Comparison of ENCODE assay signal across 25 cellular contexts in genomic region chr6:161050134-161050765, GRCh38. TPM values are rescaled to one million over a fixed set of nuclear protein-coding genes. Genes with fewer than 3 reads are reported as not detected.
DNase-seq lines count a peak whose midpoint lies in the region; ATAC-seq and TF ChIP-seq lines count a peak whose summit lies in the region.
"Had no signal": no experiment of that assay in that cellular context is flagged by ENCODE, and none has a peak within 500 bp of the region (broad histone marks: within the 10 kb centered on the region; RNA-seq: fewer than 3 reads in every experiment).

No MANE protein-coding gene starts in this region.

- H3K9me3 Mint-ChIP-seq in natural killer cell = no peaks in the 10 kb centered on the region
- H3K9me3 Mint-ChIP-seq: activated naive CD8-positive, alpha-beta T cell treated with anti-CD3 and anti-CD28 coated beads for 36 hours; dendritic cell treated with granulocyte-macrophage colony-stimulating factor and Interleukin-4, amounts not matched to agents 40 ng/mL and 50 ng/mL, for 4 days; GM23338; T-helper 1 cell treated with Interleukin-12 subunit alpha and Interleukin-12 subunit beta and Interleukin-4 antibody, amounts not matched to agents 30 μg/mL and 1 μg/mL, for 36 hours had no signal

- no peaks in the 10 kb centered on the region for H3K27me3 Mint-ChIP-seq in natural killer cell (ENCODE audit: low read depth in 2 of 2)
- H3K27me3 Mint-ChIP-seq: activated naive CD8-positive, alpha-beta T cell treated with anti-CD3 and anti-CD28 coated beads for 36 hours; dendritic cell treated with granulocyte-macrophage colony-stimulating factor and Interleukin-4, amounts not matched to agents 40 ng/mL and 50 ng/mL, for 4 days had no signal

- H3K27me3 ChIP-seq in effector memory CD4-positive, alpha-beta T cell (replicated peaks; ENCODE audit: control insufficient read depth, insufficient read depth, low read length, poor library complexity, severe bottlenecking) = no peaks in the 10 kb centered on the region
- H3K27me3 ChIP-seq in HAP-1 (ENCODE audit: low read depth) = no peaks in the 10 kb centered on the region
- H3K27me3 ChIP-seq: ascending aorta had no signal

- no peaks in the 10 kb centered on the region for H3K4me1 ChIP-seq in effector memory CD4-positive, alpha-beta T cell (ENCODE audit: control insufficient read depth, insufficient read depth, low read length, poor library complexity, severe bottlenecking)
- H3K4me1 ChIP-seq in HAP-1 = no peaks in the 10 kb centered on the region; the same call in 1 of the 2 replicates
- H3K4me1 ChIP-seq: ascending aorta, psoas muscle had no signal

- H3K27ac ChIP-seq in effector memory CD4-positive, alpha-beta T cell (ENCODE audit: insufficient read depth, low read length, poor library complexity, severe bottlenecking) = peak overlapping the region; percentile 47
- H3K27ac ChIP-seq: ascending aorta, C4-2B, KMS-11, psoas muscle, RWPE1 had no signal

- H3K36me3 Mint-ChIP-seq in natural killer cell = no peaks in the 10 kb centered on the region

- peaks cover 3% of the 10 kb centered on the region for H3K36me3 ChIP-seq in effector memory CD4-positive, alpha-beta T cell (ENCODE audit: control insufficient read depth, insufficient read depth, low read length)
- no peaks in the 10 kb centered on the region; the same call in 1 of the 2 replicates for H3K36me3 ChIP-seq in HAP-1 (replicated peaks)

- DNase-seq in ELR (ENCODE audit: low read depth) (peak; percentile 4), HAP-1 (ENCODE audit: low spot score in 2 of 2) (no peak), natural killer cell (no peak)
- no peak for DNase-seq in effector memory CD4-positive, alpha-beta T cell
- DNase-seq in stimulated activated CD8-positive, alpha-beta memory T cell treated with anti-CD3 and anti-CD28 coated beads, Interleukin-4, amount 100 ng/mL, for 48 hours = no peak
- DNase-seq: activated CD4-positive, alpha-beta T cell treated with anti-CD3 and anti-CD28 coated beads for 4 hours; activated naive CD8-positive, alpha-beta T cell treated with anti-CD3 and anti-CD28 coated beads for 36 hours; caudate nucleus; mesendoderm; NCI-H1436; NCI-H2081 treated with DMSO at 0.1 percent for 48 hours; NCI-H446; NCI-H774; psoas muscle; stimulated activated CD4-positive, alpha-beta T cell treated with anti-CD3 and anti-CD28 coated beads, Interleukin-15, amount 100 ng/mL, for 24 hours; stimulated activated naive CD4-positive, alpha-beta T cell treated with Interleukin-2 at 50 U/mL for 16 hours had no signal

- H3K4me1 Mint-ChIP-seq in natural killer cell = peaks cover 14 to 16% of the 10 kb centered on the region in 2 donors
- H3K4me1 Mint-ChIP-seq: GM23338 had no signal

- no peak overlapping the region for H3K4me3 Mint-ChIP-seq in natural killer cell
- H3K4me3 Mint-ChIP-seq: activated naive CD8-positive, alpha-beta T cell treated with anti-CD3 and anti-CD28 coated beads for 36 hours; dendritic cell treated with granulocyte-macrophage colony-stimulating factor and Interleukin-4, amounts not matched to agents 40 ng/mL and 50 ng/mL, for 4 days; GM23338; T-helper 1 cell treated with Interleukin-12 subunit alpha and Interleukin-12 subunit beta and Interleukin-4 antibody, amounts not matched to agents 30 μg/mL and 1 μg/mL, for 36 hours had no signal

- ATAC-seq in GM21381 (IDR thresholded peaks at IDR 0.05; ENCODE audit: unreplicated experiment) = peak; percentile 59
- ATAC-seq in HG03565 (IDR thresholded peaks at IDR 0.05; ENCODE audit: unreplicated experiment) = peak; percentile 52
- ATAC-seq in natural killer cell = no peak
- ATAC-seq: GM23338, psoas muscle had no signal

- no peak overlapping the region for H3K27ac Mint-ChIP-seq in natural killer cell
- H3K27ac Mint-ChIP-seq: activated naive CD8-positive, alpha-beta T cell treated with anti-CD3 and anti-CD28 coated beads for 36 hours; dendritic cell treated with granulocyte-macrophage colony-stimulating factor and Interleukin-4, amounts not matched to agents 40 ng/mL and 50 ng/mL, for 4 days; GM23338; T-helper 1 cell treated with Interleukin-12 subunit alpha and Interleukin-12 subunit beta and Interleukin-4 antibody, amounts not matched to agents 30 μg/mL and 1 μg/mL, for 36 hours had no signal

- no peaks in the 10 kb centered on the region for H3K9me3 ChIP-seq in effector memory CD4-positive, alpha-beta T cell (ENCODE audit: control insufficient read depth, low read length)
- H3K9me3 ChIP-seq in HAP-1 = no peaks in the 10 kb centered on the region
- H3K9me3 ChIP-seq: ascending aorta, psoas muscle had no signal

- intact Hi-C loops in natural killer cell (cut with micrococcal nuclease) = no loop called here

- TF ChIP-seq CTCF in natural killer cell (IDR thresholded peaks at IDR 0.05) = no peak

- no peak overlapping the region for H3K4me3 ChIP-seq in effector memory CD4-positive, alpha-beta T cell (ENCODE audit: insufficient read depth, low read depth, low read length, poor library complexity, severe bottlenecking)
- H3K4me3 ChIP-seq in HAP-1 = no peak overlapping the region
- H3K4me3 ChIP-seq: ascending aorta, GM23338, psoas muscle had no signal

- in situ Hi-C loops in HAP-1 (cut with MboI; ENCODE audit: low sequenced_read_pairs) = no loop called here

RNA-seq across cellular contexts. Expression of gene MAP3K4, which starts 58.7 kb away (rescaled TPM):
- 10 to 100 TPM; 46.5 to 79.9 (median 67.0) TPM for total RNA-seq in natural killer cell

Comparison
In these comparisons a context has a peak if more than half of its experiments do, and no peak if none do; other contexts are left out.
1. ATAC-seq: peak in GM21381 (single experiment) and HG03565 (single experiment); none in natural killer cell (0 of 3).